ENCODE assay signal across 18 cellular contexts in genomic region chr11:132864811-132865576, GRCh38.
DNase-seq lines count a peak whose midpoint lies in the region; ATAC-seq, FAIRE-seq and TF ChIP-seq lines count a peak whose summit lies in the region.
"Had no signal": no experiment of that assay in that cellular context is flagged by ENCODE, and none has a peak within 500 bp of the region (broad histone marks: within the 10 kb centered on the region; RNA-seq: fewer than 3 reads in every experiment).

No MANE protein-coding gene starts in this region.

- BruUV-seq in HepG2 (replicated peaks; lab: Mats Ljungman, UMichigan), result no TSS peak

- CTCF ChIA-PET in HepG2 (lab: Yijun Ruan, JAX; ENCODE audit: low intra/inter-chr PET ratio, low total read pairs), result no interaction called here
- CTCF ChIA-PET in activated CD4-positive, alpha-beta memory T cell treated with anti-CD3 and anti-CD28 coated beads, Interleukin-2, amount 10 ng/mL, durations not matched to agents 7 days and 5 days (lab: Charles Lee), result no interaction called here

- H2BK12ac ChIP-seq in mesenchymal stem cell (ENCODE audit: low read length in 2 of 2), result peak overlapping the region; percentile 70 to 89

- H3K23ac ChIP-seq in mesenchymal stem cell (ENCODE audit: low read length in 2 of 2), result no peak overlapping the region

- no peak overlapping the region for H3K14ac ChIP-seq in mesenchymal stem cell (ENCODE audit: low read length in 2 of 2)

- no peak overlapping the region for H4K91ac ChIP-seq in mesenchymal stem cell (ENCODE audit: low read length)

- H3K4me1 Mint-ChIP-seq in endodermal cell, result no peaks in the 10 kb centered on the region
- H3K4me1 Mint-ChIP-seq in activated CD4-positive, alpha-beta memory T cell treated with anti-CD3 and anti-CD28 coated beads, Interleukin-2, amount 10 ng/mL, durations not matched to agents 7 days and 5 days, result no peaks in the 10 kb centered on the region
- H3K4me1 Mint-ChIP-seq: IgD-negative memory B cell had no signal

- H3K27me3 ChIP-seq in HepG2 (ENCODE audit: control insufficient read depth in 1 of 2, insufficient read depth in 2 of 2, low read length in 2 of 2) (no peaks in the 10 kb centered on the region; a peak in 1 of 5 replicates), right lobe of liver (no peaks in the 10 kb centered on the region), endodermal cell (ENCODE audit: control insufficient read depth, insufficient read depth, low read length, poor library complexity, severe bottlenecking) (no peaks in the 10 kb centered on the region), mesenchymal stem cell (ENCODE audit: control insufficient read depth in 1 of 2, insufficient read depth in 1 of 2, low read length in 2 of 2) (no peaks in the 10 kb centered on the region)

- intact Hi-C loops in HepG2 (cut with micrococcal nuclease; ENCODE audit: unreplicated experiment) (no loop called here), right lobe of liver (cut with DNase I) (no loop called here)

- no peak overlapping the region for H2BK120ac ChIP-seq in mesenchymal stem cell (ENCODE audit: low read depth, low read length)

- ATAC-seq in HepG2, result no peak
- no peak for ATAC-seq in right lobe of liver
- ATAC-seq: PC-3 had no signal

- TF ChIP-seq CTCF in HepG2 (CRISPR knock-in tag; IDR thresholded peaks at IDR 0.05) (no peak), right lobe of liver (IDR thresholded peaks at IDR 0.05) (no peak), endodermal cell (conservative IDR thresholded peaks at IDR 0.05) (peak; percentile 72)

- H3K36me3 ChIP-seq in HepG2 (replicated peaks in 1 of 2; ENCODE audit: control insufficient read depth in 1 of 2, insufficient read depth in 2 of 2, low read length in 2 of 2) (no peaks in the 10 kb centered on the region), right lobe of liver (no peaks in the 10 kb centered on the region), endodermal cell (ENCODE audit: control insufficient read depth, insufficient read depth, low read length) (no peaks in the 10 kb centered on the region), mesenchymal stem cell (ENCODE audit: control insufficient read depth in 1 of 2, insufficient read depth in 2 of 2, low read depth in 1 of 2, low read length in 2 of 2) (no peaks in the 10 kb centered on the region)
- H3K36me3 ChIP-seq: HAP-1 had no signal

- no peak for FAIRE-seq in HepG2 (lab: Jason Lieb, UNC)
- FAIRE-seq in urothelium cell line (lab: Jason Lieb, UNC), result no peak

- H3K4ac ChIP-seq in mesenchymal stem cell (ENCODE audit: low read depth in 1 of 2, low read length in 2 of 2), result peak overlapping the region in 1 of 2 experiments; percentile 80

- no peaks in the 10 kb centered on the region for H3K4me1 ChIP-seq in HepG2 (ENCODE audit: insufficient read depth, low read length)
- H3K4me1 ChIP-seq in right lobe of liver, result no peaks in the 10 kb centered on the region
- no peaks in the 10 kb centered on the region for H3K4me1 ChIP-seq in endodermal cell (ENCODE audit: control insufficient read depth, insufficient read depth, low read length)
- H3K4me1 ChIP-seq in mesenchymal stem cell (ENCODE audit: control insufficient read depth, insufficient read depth, low read depth, low read length), result peaks cover 1% of the 10 kb centered on the region
- H3K4me1 ChIP-seq: HAP-1 had no signal

- peak overlapping the region; percentile 43 to 71 for H3K18ac ChIP-seq in mesenchymal stem cell (ENCODE audit: low read depth in 1 of 2, low read length in 2 of 2)

- DNase-seq in HepG2 (ENCODE audit: low spot score), result no peak
- no peak for DNase-seq in right lobe of liver
- DNase-seq in endodermal cell, result peak; percentile 89
- no peak for DNase-seq in mesenchymal stem cell
- peak; percentile 20 for DNase-seq in urothelium cell line (ENCODE audit: low spot score)
- DNase-seq in activated CD4-positive, alpha-beta T cell treated with anti-CD3 and anti-CD28 coated beads, Interleukin-2, amount 50 U/mL, for 1 hour, result no peak
- no peak for DNase-seq in stimulated activated CD4-positive, alpha-beta T cell treated with anti-CD3 and anti-CD28 coated beads, Interleukin-4, amount 100 ng/mL, for 4 hours
- DNase-seq in activated CD4-positive, alpha-beta memory T cell treated with anti-CD3 and anti-CD28 coated beads, Interleukin-2, amount 10 ng/mL, durations not matched to agents 7 days and 5 days, result no peak
- DNase-seq: 8988T, C1 segment of cervical spinal cord, EL, NCI-H1048, NCI-H146, NCI-H2227 treated with DMSO at 0.1 percent for 48 hours, NCI-H69, PC-3 had no signal

- H3K4me2 ChIP-seq in HepG2 (ENCODE audit: low read depth, low read length) (no peak overlapping the region), mesenchymal stem cell (ENCODE audit: low read length, poor library complexity, severe bottlenecking) (no peak overlapping the region)

- H4K8ac ChIP-seq in mesenchymal stem cell (ENCODE audit: low read length), result peak overlapping the region; percentile 60

- H2AK5ac ChIP-seq in mesenchymal stem cell (ENCODE audit: low read length, severe bottlenecking), result no peak overlapping the region

- no peak for TF ChIP-seq RAD21 in HepG2 (CRISPR knock-in tag; IDR thresholded peaks at IDR 0.05)

- H3K27ac ChIP-seq in HepG2 (ENCODE audit: extremely low read length, insufficient read depth, low read length) (no peak overlapping the region), right lobe of liver (no peak overlapping the region), endodermal cell (ENCODE audit: low read depth, low read length) (no peak overlapping the region), mesenchymal stem cell (ENCODE audit: low read length, poor library complexity, severe bottlenecking) (no peak overlapping the region)

- in situ Hi-C loops in HepG2 (cut with HindIII; ENCODE audit: extremely low pct_ligation_motif_present, low pct_unique_long_range_greater_than_20kb), result no loop called here

- H3K27ac Mint-ChIP-seq in endodermal cell, result peak overlapping the region; percentile 67
- H3K27ac Mint-ChIP-seq in activated CD4-positive, alpha-beta memory T cell treated with anti-CD3 and anti-CD28 coated beads, Interleukin-2, amount 10 ng/mL, durations not matched to agents 7 days and 5 days, result no peak overlapping the region
- H3K27ac Mint-ChIP-seq: IgD-negative memory B cell had no signal

- no peaks in the 10 kb centered on the region for H4K20me1 ChIP-seq in HepG2 (ENCODE audit: insufficient read depth, low read length)

- no peak overlapping the region for H3K4me3 Mint-ChIP-seq in endodermal cell
- no peak overlapping the region for H3K4me3 Mint-ChIP-seq in activated CD4-positive, alpha-beta memory T cell treated with anti-CD3 and anti-CD28 coated beads, Interleukin-2, amount 10 ng/mL, durations not matched to agents 7 days and 5 days
- H3K4me3 Mint-ChIP-seq: IgD-negative memory B cell had no signal

- 58% methylated on average over 17 of the region's 17 CpGs for WGBS in HepG2 (ENCODE audit: low lambda C conversion rate)
- WGBS in right lobe of liver (ENCODE audit: insufficient coverage, low coverage, low lambda C conversion rate, missing lambda C conversion rate), result 83% methylated on average over 14 of the region's 17 CpGs
- WGBS in endodermal cell (ENCODE audit: insufficient coverage in 1 of 2, insufficient read length in 1 of 2), 2 experiments, result 87 to 88% methylated on average over 9 to 11 of the region's 17 CpGs
- 92% methylated on average over 11 of the region's 17 CpGs for WGBS in mesenchymal stem cell

- no peak overlapping the region for H2AFZ ChIP-seq in HepG2 (ENCODE audit: low read length)
- no peak overlapping the region for H2AFZ ChIP-seq in mesenchymal stem cell (ENCODE audit: low read depth, low read length)

- no peaks in the 10 kb centered on the region for H3K79me1 ChIP-seq in mesenchymal stem cell (replicated peaks; ENCODE audit: low read length, poor library complexity, severe bottlenecking)

- H3K9me3 ChIP-seq in HepG2 (ENCODE audit: low read length) (no peaks in the 10 kb centered on the region), right lobe of liver (no peaks in the 10 kb centered on the region), endodermal cell (ENCODE audit: control insufficient read depth, low read length) (no peaks in the 10 kb centered on the region), mesenchymal stem cell (ENCODE audit: control insufficient read depth, low read length) (no peaks in the 10 kb centered on the region)
- H3K9me3 ChIP-seq: HAP-1 had no signal

- H3K9ac ChIP-seq in HepG2 (ENCODE audit: insufficient read depth, low read depth, low read length) (no peak overlapping the region), endodermal cell (ENCODE audit: extremely low read depth, low read length, poor library complexity, severe bottlenecking) (no peak overlapping the region), mesenchymal stem cell (ENCODE audit: low read length) (no peak overlapping the region)

- POLR2A ChIA-PET in HepG2 (lab: Yijun Ruan, JAX), result no interaction called here
- POLR2A ChIA-PET in activated CD4-positive, alpha-beta memory T cell treated with anti-CD3 and anti-CD28 coated beads, Interleukin-2, amount 10 ng/mL, durations not matched to agents 7 days and 5 days (lab: Charles Lee), result no interaction called here

- no peak for TF ChIP-seq POLR2A in HepG2 (IDR thresholded peaks at IDR 0.05; ENCODE audit: insufficient read depth in 1 of 2, low read depth in 2 of 2, low read length in 2 of 2)
- no peak for TF ChIP-seq POLR2A in right lobe of liver (IDR thresholded peaks at IDR 0.05)

- no peak overlapping the region for H2BK15ac ChIP-seq in mesenchymal stem cell (ENCODE audit: low read depth, poor library complexity, severe bottlenecking)

- H2BK5ac ChIP-seq in mesenchymal stem cell (ENCODE audit: low read depth, low read length, poor library complexity, severe bottlenecking), result no peak overlapping the region

- no peaks in the 10 kb centered on the region for H3K36me3 Mint-ChIP-seq in endodermal cell (ENCODE audit: low read depth)
- no peaks in the 10 kb centered on the region for H3K36me3 Mint-ChIP-seq in activated CD4-positive, alpha-beta memory T cell treated with anti-CD3 and anti-CD28 coated beads, Interleukin-2, amount 10 ng/mL, durations not matched to agents 7 days and 5 days (ENCODE audit: low read depth)
- H3K36me3 Mint-ChIP-seq: IgD-negative memory B cell had no signal

- TF ChIP-seq EP300 in HepG2 (IDR thresholded peaks at IDR 0.05; ENCODE audit: low read depth in 2 of 2, low read length in 2 of 2) (no peak), HepG2 (CRISPR knock-in tag; IDR thresholded peaks at IDR 0.05; ENCODE audit: borderline replicate concordance) (no peak)

- no peaks in the 10 kb centered on the region for H3K27me3 Mint-ChIP-seq in endodermal cell (ENCODE audit: insufficient read depth)
- no peaks in the 10 kb centered on the region for H3K27me3 Mint-ChIP-seq in activated CD4-positive, alpha-beta memory T cell treated with anti-CD3 and anti-CD28 coated beads, Interleukin-2, amount 10 ng/mL, durations not matched to agents 7 days and 5 days
- H3K27me3 Mint-ChIP-seq: IgD-negative memory B cell had no signal

- H3K9me3 Mint-ChIP-seq in endodermal cell, result no peaks in the 10 kb centered on the region
- peaks cover 3% of the 10 kb centered on the region for H3K9me3 Mint-ChIP-seq in activated CD4-positive, alpha-beta memory T cell treated with anti-CD3 and anti-CD28 coated beads, Interleukin-2, amount 10 ng/mL, durations not matched to agents 7 days and 5 days

- no peaks in the 10 kb centered on the region for H3K79me2 ChIP-seq in HepG2 (ENCODE audit: insufficient read depth, low read length)

- H3K4me3 ChIP-seq in HepG2 (replicated peaks in 1 of 3; ENCODE audit: insufficient read depth in 1 of 3, low read depth in 2 of 3, low read length in 3 of 3) (no peak overlapping the region), right lobe of liver (no peak overlapping the region), endodermal cell (ENCODE audit: low read length) (no peak overlapping the region), mesenchymal stem cell (ENCODE audit: insufficient read depth in 1 of 2, low read depth in 1 of 2, low read length in 2 of 2) (no peak overlapping the region)
- H3K4me3 ChIP-seq: HAP-1 had no signal

Comparison
In these comparisons a context has a peak if more than half of its experiments do, and no peak if none do; other contexts are left out.
1. DNase-seq: peak in endodermal cell (single experiment) and urothelium cell line (single experiment); none in HepG2 (single experiment), right lobe of liver (0 of 3), mesenchymal stem cell (single experiment), activated CD4-positive, alpha-beta T cell treated with anti-CD3 and anti-CD28 coated beads, Interleukin-2, amount 50 U/mL, for 1 hour (single experiment), stimulated activated CD4-positive, alpha-beta T cell treated with anti-CD3 and anti-CD28 coated beads, Interleukin-4, amount 100 ng/mL, for 4 hours (0 of 2) and activated CD4-positive, alpha-beta memory T cell treated with anti-CD3 and anti-CD28 coated beads, Interleukin-2, amount 10 ng/mL, durations not matched to agents 7 days and 5 days (single experiment).